26 cellular contexts compared by ENCODE assay signal in genomic region chr2:70717431-70718038, GRCh38. TPM values are rescaled to one million over a fixed set of nuclear protein-coding genes. Genes with fewer than 3 reads are reported as not detected.
"Had no signal": no experiment of that assay in that cellular context is flagged by ENCODE, and none has a peak within 500 bp of the region (broad histone marks: within the 10 kb centered on the region; RNA-seq: fewer than 3 reads in every experiment).

No MANE protein-coding gene starts in this region.

- H3K36me3 ChIP-seq: left ventricle myocardium inferior, ovary, prostate gland, transverse colon had no signal

- H3K4me2 ChIP-seq: hepatocyte had no signal

- H3K27me3 Mint-ChIP-seq: activated naive CD4-positive, alpha-beta T cell treated with anti-CD3 and anti-CD28 coated beads, Interleukin-2, amount 50 U/mL, for 24 hours; stimulated activated naive CD8-positive, alpha-beta T cell treated with anti-CD3 and anti-CD28 coated beads, Interleukin-15, amount 100 ng/mL, for 72 hours; T-cell had no signal

- DNase-seq: activated CD4-positive, alpha-beta memory T cell treated with anti-CD3 and anti-CD28 coated beads for 36 hours; activated CD4-positive, alpha-beta T cell treated with anti-CD3 and anti-CD28 coated beads for 4 hours; activated CD4-positive, CD25-positive, alpha-beta regulatory T cell; activated gamma-delta T cell treated with Interleukin-2 at 50 U/mL for 16 hours; activated T-cell treated with anti-CD3 and anti-CD28 coated beads, Interleukin-2, amount 50 U/mL, for 1 hour; body of pancreas; effector CD8-positive, alpha-beta T cell; foreskin keratinocyte; immature natural killer cell; kidney glomerular epithelial cell; left ventricle myocardium inferior; mammary epithelial cell; midbrain; natural killer cell; ovary; right cardiac atrium; stimulated activated CD4-positive, alpha-beta T cell treated with anti-CD3 and anti-CD28 coated beads, Interleukin-12 subunit alpha, Interleukin-12 subunit beta, amount 100 ng/mL, for 4 hours; stimulated activated CD4-positive, alpha-beta T cell treated with anti-CD3 and anti-CD28 coated beads, Interleukin-4, amount 100 ng/mL, for 4 hours; stimulated activated naive CD8-positive, alpha-beta T cell treated with anti-CD3 and anti-CD28 coated beads, Interleukin-15, amount 100 ng/mL, for 72 hours; T-cell; transverse colon had no signal

- H3K9me3 ChIP-seq: body of pancreas, left ventricle myocardium inferior, ovary, prostate gland, transverse colon had no signal

- H3K4me1 Mint-ChIP-seq: activated naive CD4-positive, alpha-beta T cell treated with anti-CD3 and anti-CD28 coated beads, Interleukin-2, amount 50 U/mL, for 24 hours; immature natural killer cell; natural killer cell; stimulated activated naive CD8-positive, alpha-beta T cell treated with anti-CD3 and anti-CD28 coated beads, Interleukin-15, amount 100 ng/mL, for 72 hours; T-cell had no signal

- H3K79me2 ChIP-seq: hepatocyte had no signal

- H3K27ac ChIP-seq: body of pancreas, foreskin keratinocyte, hepatocyte, left ventricle myocardium inferior, ovary, prostate gland, transverse colon had no signal

- H3K4me3 Mint-ChIP-seq: activated CD4-positive, alpha-beta memory T cell treated with anti-CD3 and anti-CD28 coated beads for 36 hours; activated naive CD4-positive, alpha-beta T cell treated with anti-CD3 and anti-CD28 coated beads, Interleukin-2, amount 50 U/mL, for 24 hours; dendritic cell treated with granulocyte-macrophage colony-stimulating factor and Interleukin-4, amounts not matched to agents 40 ng/mL and 50 ng/mL, for 4 days; immature natural killer cell; natural killer cell; stimulated activated naive CD8-positive, alpha-beta T cell treated with anti-CD3 and anti-CD28 coated beads, Interleukin-15, amount 100 ng/mL, for 72 hours; T-cell; T-helper 2 cell treated with Interferon-gamma antibody and Interleukin-4, amounts not matched to agents 5 μg/mL and 100 μg/mL, for 36 hours had no signal

- H2AFZ ChIP-seq: hepatocyte had no signal

- H3K36me3 Mint-ChIP-seq: activated CD4-positive, alpha-beta memory T cell treated with anti-CD3 and anti-CD28 coated beads for 36 hours; activated naive CD4-positive, alpha-beta T cell treated with anti-CD3 and anti-CD28 coated beads, Interleukin-2, amount 50 U/mL, for 24 hours; immature natural killer cell; natural killer cell; T-cell had no signal

- H3K27me3 ChIP-seq: body of pancreas, hepatocyte, ovary had no signal

- H3K4me3 ChIP-seq: body of pancreas, hepatocyte, left ventricle myocardium inferior, ovary, prostate gland, transverse colon had no signal

- H3K9me3 Mint-ChIP-seq: activated CD4-positive, alpha-beta memory T cell treated with anti-CD3 and anti-CD28 coated beads for 36 hours; activated naive CD4-positive, alpha-beta T cell treated with anti-CD3 and anti-CD28 coated beads, Interleukin-2, amount 50 U/mL, for 24 hours; dendritic cell treated with granulocyte-macrophage colony-stimulating factor and Interleukin-4, amounts not matched to agents 40 ng/mL and 50 ng/mL, for 4 days; immature natural killer cell; natural killer cell; stimulated activated naive CD8-positive, alpha-beta T cell treated with anti-CD3 and anti-CD28 coated beads, Interleukin-15, amount 100 ng/mL, for 72 hours; T-cell; T-helper 2 cell treated with Interferon-gamma antibody and Interleukin-4, amounts not matched to agents 5 μg/mL and 100 μg/mL, for 36 hours had no signal

- H3K27ac Mint-ChIP-seq: activated CD4-positive, alpha-beta memory T cell treated with anti-CD3 and anti-CD28 coated beads for 36 hours; activated naive CD4-positive, alpha-beta T cell treated with anti-CD3 and anti-CD28 coated beads, Interleukin-2, amount 50 U/mL, for 24 hours; dendritic cell treated with granulocyte-macrophage colony-stimulating factor and Interleukin-4, amounts not matched to agents 40 ng/mL and 50 ng/mL, for 4 days; natural killer cell; T-cell; T-helper 2 cell treated with Interferon-gamma antibody and Interleukin-4, amounts not matched to agents 5 μg/mL and 100 μg/mL, for 36 hours had no signal

- H3K4me1 ChIP-seq: body of pancreas, foreskin keratinocyte, left ventricle myocardium inferior, prostate gland, transverse colon had no signal

- ATAC-seq: body of pancreas; foreskin keratinocyte; natural killer cell; stimulated activated naive CD8-positive, alpha-beta T cell treated with anti-CD3 and anti-CD28 coated beads, Interleukin-15, amount 100 ng/mL, for 72 hours; T-cell had no signal

RNA-seq across cellular contexts. Expression of gene ADD2, which starts 50.5 kb away (rescaled TPM):
- total RNA-seq: mammary epithelial cell had no signal
- polyA plus RNA-seq: immature natural killer cell had no signal
